21 cellular contexts compared by ENCODE assay signal in genomic region chr15:41564960-41565502, GRCh38. TPM values are rescaled to one million over a fixed set of nuclear protein-coding genes. Genes with fewer than 3 reads are reported as not detected.
A peak's percentile ranks its signal among the peaks of the same experiment; 100 is the strongest.
DNase-seq lines count a peak whose midpoint lies in the region; ATAC-seq and TF ChIP-seq lines count a peak whose summit lies in the region.
"Had no signal": no experiment of that assay in that cellular context is flagged by ENCODE, and none has a peak within 500 bp of the region (broad histone marks: within the 10 kb centered on the region; RNA-seq: fewer than 3 reads in every experiment).

No MANE protein-coding gene starts in this region.

- no peak overlapping the region for H2BK120ac ChIP-seq in mesendoderm (ENCODE audit: low read depth, low read length)

- H3K4me3 Mint-ChIP-seq in brain: peak overlapping the region in 2 of 5 experiments; percentile 35 to 64
- H3K4me3 Mint-ChIP-seq: activated B cell treated with CpG ODN at 0.5 μM for 24 hours; CD8-positive, alpha-beta memory T cell; stimulated activated naive CD8-positive, alpha-beta T cell treated with anti-CD3 and anti-CD28 coated beads, Interleukin-15, Interleukin-2, amounts not matched to agents 100 ng/mL and 50 ng/mL, for 24 hours had no signal

- peaks cover 44% of the 10 kb centered on the region for H3K4me1 ChIP-seq in NT2/D1 (ENCODE audit: insufficient read depth, insufficient read length)
- peaks cover 57% of the 10 kb centered on the region for H3K4me1 ChIP-seq in mesendoderm (ENCODE audit: control insufficient read depth, low read depth, low read length)

- no peak for TF ChIP-seq CTCF in brain (conservative IDR thresholded peaks at IDR 0.05)

- DNase-seq in NT2/D1 (ENCODE audit: low read depth, low spot score): no peak
- no peak for DNase-seq in mesendoderm
- DNase-seq in substantia nigra (lab: John Stamatoyannopoulos, UW): peak in 1 of 49 donors; percentile 25
- DNase-seq in stimulated activated CD4-positive, alpha-beta T cell treated with anti-CD3 and anti-CD28 coated beads, Interleukin-12 subunit alpha, Interleukin-12 subunit beta, amount 100 ng/mL, for 4 hours: no peak
- DNase-seq in D341Med (ENCODE audit: low spot score): no peak
- DNase-seq in NCI-H1930 (lab: John Stamatoyannopoulos, UW): no peak
- DNase-seq: activated B cell treated with CpG ODN at 0.5 μM for 24 hours; activated CD4-positive, alpha-beta T cell treated with anti-CD3 and anti-CD28 coated beads, Interleukin-2, amount 50 U/mL, for 48 hours; activated CD8-positive, alpha-beta memory T cell treated with anti-CD3 and anti-CD28 coated beads, Interleukin-2, amount 50 U/mL, for 48 hours; CD8-positive, alpha-beta memory T cell; DND-41; MM.1S; mucosa of descending colon; NCI-H1436; NK-92 treated with Interleukin-12 subunit alpha and Interleukin-12 subunit beta, amount 100 ng/mL, for 24 hours; transverse colon had no signal

- H4K5ac ChIP-seq in mesendoderm (ENCODE audit: low read length): no peak overlapping the region

- H3K4me3 ChIP-seq in NT2/D1 (ENCODE audit: insufficient read length, low read depth): no peak overlapping the region
- no peak overlapping the region for H3K4me3 ChIP-seq in mesendoderm (ENCODE audit: low read length)
- H3K4me3 ChIP-seq: GM12878, mucosa of descending colon, SK-N-MC, transverse colon had no signal

- no peak overlapping the region for H2BK15ac ChIP-seq in mesendoderm (replicated peaks; ENCODE audit: low read depth)

- H2BK5ac ChIP-seq in mesendoderm (ENCODE audit: low read length): peak overlapping the region; percentile 93

- peak overlapping the region; percentile 94 for H2AK5ac ChIP-seq in mesendoderm (ENCODE audit: low read length)

- H3K4me1 Mint-ChIP-seq in brain: peaks cover 87% of the 10 kb centered on the region
- H3K4me1 Mint-ChIP-seq: activated B cell treated with CpG ODN at 0.5 μM for 24 hours had no signal

- H3K27me3 ChIP-seq in NT2/D1 (ENCODE audit: insufficient read depth, insufficient read length) (no peaks in the 10 kb centered on the region), mesendoderm (ENCODE audit: insufficient read depth, low read length, poor library complexity) (no peaks in the 10 kb centered on the region)
- H3K27me3 ChIP-seq: transverse colon had no signal

- H3K27me3 Mint-ChIP-seq in brain: no peaks in the 10 kb centered on the region

- H3K56ac ChIP-seq in mesendoderm (ENCODE audit: low read length): peak overlapping the region; percentile 83

- H3K18ac ChIP-seq in mesendoderm (ENCODE audit: low read length): peak overlapping the region; percentile 1

- no peak for ATAC-seq in GM18858 (IDR thresholded peaks at IDR 0.05; ENCODE audit: unreplicated experiment)
- ATAC-seq: mucosa of descending colon had no signal

- peaks cover 22% of the 10 kb centered on the region for H3K79me1 ChIP-seq in mesendoderm (ENCODE audit: low read length)

- peaks cover 4% of the 10 kb centered on the region for H3K36me3 Mint-ChIP-seq in brain
- H3K36me3 Mint-ChIP-seq: CD8-positive, alpha-beta memory T cell had no signal

- H3K9me3 Mint-ChIP-seq in brain: no peaks in the 10 kb centered on the region
- H3K9me3 Mint-ChIP-seq: activated B cell treated with CpG ODN at 0.5 μM for 24 hours; CD8-positive, alpha-beta memory T cell; stimulated activated naive CD8-positive, alpha-beta T cell treated with anti-CD3 and anti-CD28 coated beads, Interleukin-15, Interleukin-2, amounts not matched to agents 100 ng/mL and 50 ng/mL, for 24 hours had no signal

- no CpG with 5 or more reads among the region's 8 CpGs for WGBS in mesendoderm (ENCODE audit: extremely low coverage, insufficient coverage, low lambda C conversion rate)

- H3K36me3 ChIP-seq in NT2/D1 (ENCODE audit: insufficient read depth, insufficient read length, low read length): peaks cover 68% of the 10 kb centered on the region
- peaks cover 5% of the 10 kb centered on the region for H3K36me3 ChIP-seq in mesendoderm (ENCODE audit: control insufficient read depth, insufficient read depth, low read length)
- H3K36me3 ChIP-seq: transverse colon had no signal

- H4K8ac ChIP-seq in mesendoderm (ENCODE audit: low read depth, low read length): no peak overlapping the region

- H3K27ac ChIP-seq in mesendoderm (ENCODE audit: low read depth, low read length) (peak overlapping the region; percentile 13), substantia nigra (ENCODE audit: low read depth, low read length, poor library complexity, severe bottlenecking) (peak overlapping the region; percentile 97)
- H3K27ac ChIP-seq: SK-N-MC, transverse colon had no signal

- no peak overlapping the region for H3K4me2 ChIP-seq in mesendoderm (ENCODE audit: low read length)

- H3K4ac ChIP-seq in mesendoderm (ENCODE audit: low read depth, low read length): no peak overlapping the region

- H3K79me2 ChIP-seq in mesendoderm (ENCODE audit: control insufficient read depth, insufficient read depth, low read length): peaks cover 13% of the 10 kb centered on the region

- H3K9me3 ChIP-seq in NT2/D1 (ENCODE audit: insufficient read depth, low read length): no peaks in the 10 kb centered on the region
- H3K9me3 ChIP-seq: mucosa of descending colon, transverse colon had no signal

- peak overlapping the region; percentile 91 for H3K23ac ChIP-seq in mesendoderm (ENCODE audit: low read length)

- peak overlapping the region; percentile 21 to 94 (median 66) for H3K27ac Mint-ChIP-seq in brain
- H3K27ac Mint-ChIP-seq: activated B cell treated with CpG ODN at 0.5 μM for 24 hours; CD8-positive, alpha-beta memory T cell; stimulated activated naive CD8-positive, alpha-beta T cell treated with anti-CD3 and anti-CD28 coated beads, Interleukin-15, Interleukin-2, amounts not matched to agents 100 ng/mL and 50 ng/mL, for 24 hours had no signal

- peak overlapping the region; percentile 78 for H3K9ac ChIP-seq in NT2/D1 (ENCODE audit: insufficient read length, low read depth)
- H3K9ac ChIP-seq in mesendoderm (ENCODE audit: low read length): peak overlapping the region; percentile 27

RNA-seq across cellular contexts. Expression of gene TYRO3, which starts 6.0 kb away (rescaled TPM):
- polyA plus RNA-seq in brain (ENCODE audit: insufficient read depth, low read depth, low replicate concordance): 72.1 TPM
- 38.3 TPM for polyA plus RNA-seq in mesendoderm (2013, experiment 1 of 2)
- 37.8 TPM for polyA plus RNA-seq in mesendoderm (2013, experiment 2 of 2)

RNA-seq across cellular contexts. Expression of gene RPAP1, which starts 21.0 kb away (rescaled TPM):
- polyA plus RNA-seq in brain (ENCODE audit: insufficient read depth, low read depth, low replicate concordance): 22.6 TPM
- polyA plus RNA-seq in mesendoderm (2013, experiment 1 of 2): 37.7 TPM
- polyA plus RNA-seq in mesendoderm (2013, experiment 2 of 2): 34.9 TPM

RNA-seq across cellular contexts. Expression of gene LTK, which starts 51.4 kb away (rescaled TPM):
- polyA plus RNA-seq in brain (ENCODE audit: insufficient read depth, low read depth, low replicate concordance): 2.4 TPM
- 0.15 TPM for polyA plus RNA-seq in mesendoderm (2013, experiment 1 of 2)
- polyA plus RNA-seq in mesendoderm (2013, experiment 2 of 2): 0.14 TPM
